ENCODE assay signal across 7 cellular contexts in the genomic region with DNA sequence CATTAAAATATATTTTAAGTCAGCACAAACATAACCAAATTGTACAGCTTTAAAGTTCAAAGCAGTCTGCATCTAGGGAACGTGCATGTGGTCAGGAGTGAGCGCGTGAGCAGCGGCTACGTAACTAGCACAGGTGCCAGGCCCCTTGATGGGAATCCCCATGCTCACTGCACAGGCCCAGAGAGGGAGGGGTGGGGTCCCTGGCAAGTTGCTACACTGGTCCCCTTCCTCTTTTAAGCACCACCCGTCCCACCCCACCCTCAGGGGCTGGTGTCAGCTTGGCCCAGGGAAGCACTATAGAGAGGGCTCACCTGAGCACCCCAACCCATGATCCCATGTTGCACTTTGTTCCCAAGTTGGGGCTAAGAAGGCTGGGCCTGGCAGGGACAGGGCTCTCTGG. TPM values are rescaled to one million over a fixed set of nuclear protein-coding genes. Genes with fewer than 3 reads are reported as not detected.
A peak's percentile ranks its signal among the peaks of the same experiment; 100 is the strongest.
DNase-seq lines count a peak whose midpoint lies in the region; ATAC-seq and TF ChIP-seq lines count a peak whose summit lies in the region.

No MANE protein-coding gene starts in this region.

- no peak overlapping the region for H2AFZ ChIP-seq in fibroblast of lung (ENCODE audit: low read length)

- peaks cover 22% of the 10 kb centered on the region for H3K4me1 Mint-ChIP-seq in T-helper 2 cell treated with Interferon-gamma antibody and Interleukin-4, amounts not matched to agents 5 μg/mL and 100 μg/mL, for 36 hours (ENCODE audit: low read depth)

- no peak for TF ChIP-seq CTCF in fibroblast of lung (conservative IDR thresholded peaks at IDR 0.05 in 1 of 2, IDR thresholded peaks at IDR 0.05 in 1 of 2; ENCODE audit: low read depth in 1 of 2, low read length in 2 of 2)

- DNase-seq in HAP-1 (ENCODE audit: low spot score in 2 of 2): no peak
- no peak for DNase-seq in T-helper 2 cell treated with Interferon-gamma antibody and Interleukin-4, amounts not matched to agents 5 μg/mL and 100 μg/mL, for 36 hours (ENCODE audit: low spot score)
- DNase-seq in fibroblast of lung (ENCODE audit: low read depth in 2 of 2): no peak
- DNase-seq in posterior vena cava (ENCODE audit: low spot score): peak; percentile 86
- no peak for DNase-seq in HPDE6-E6E7 (ENCODE audit: extremely low spot score)

- H3K36me3 Mint-ChIP-seq in T-helper 2 cell treated with Interferon-gamma antibody and Interleukin-4, amounts not matched to agents 5 μg/mL and 100 μg/mL, for 36 hours (ENCODE audit: low read depth): peaks cover 30% of the 10 kb centered on the region

- H3K27me3 Mint-ChIP-seq in T-helper 2 cell treated with Interferon-gamma antibody and Interleukin-4, amounts not matched to agents 5 μg/mL and 100 μg/mL, for 36 hours (ENCODE audit: low read depth): no peaks in the 10 kb centered on the region

- H3K27ac Mint-ChIP-seq in T-helper 2 cell treated with Interferon-gamma antibody and Interleukin-4, amounts not matched to agents 5 μg/mL and 100 μg/mL, for 36 hours: peak overlapping the region; percentile 98

- peaks cover 16% of the 10 kb centered on the region for H3K79me2 ChIP-seq in fibroblast of lung (ENCODE audit: control insufficient read depth, insufficient read depth, low read length)

- 0 out of 2 replicates have a peak, but pooled peaks cover 3% of the 10 kb centered on the region for H3K9me3 ChIP-seq in HAP-1
- no peaks in the 10 kb centered on the region for H3K9me3 ChIP-seq in fibroblast of lung (ENCODE audit: control insufficient read depth, insufficient read depth, low read depth, low read length)

- no peaks in the 10 kb centered on the region for H4K20me1 ChIP-seq in fibroblast of lung (ENCODE audit: control insufficient read depth, extremely low read depth, insufficient read depth, low read length)

- H3K36me3 ChIP-seq in HAP-1 (replicated peaks) (peaks cover 43% of the 10 kb centered on the region), fibroblast of lung (ENCODE audit: control insufficient read depth, insufficient read depth, low read length) (peaks cover 34% of the 10 kb centered on the region)

- ATAC-seq in GM18861 (IDR thresholded peaks at IDR 0.05; ENCODE audit: unreplicated experiment) (no peak), esophagus mucosa (no peak)

- H3K9me3 Mint-ChIP-seq in T-helper 2 cell treated with Interferon-gamma antibody and Interleukin-4, amounts not matched to agents 5 μg/mL and 100 μg/mL, for 36 hours: no peaks in the 10 kb centered on the region

- peak overlapping the region; percentile 78 for H3K9ac ChIP-seq in fibroblast of lung (ENCODE audit: insufficient read depth, low read length)

- peak overlapping the region; percentile 92 for H3K27ac ChIP-seq in fibroblast of lung (ENCODE audit: insufficient read depth, low read length)

- peak overlapping the region; percentile 97 for H3K4me3 ChIP-seq in HAP-1
- peak overlapping the region; percentile 49 to 98 (median 56) for H3K4me3 ChIP-seq in fibroblast of lung (replicated peaks in 1 of 4; ENCODE audit: control extremely low read depth in 1 of 4, insufficient read depth in 1 of 4, low read depth in 3 of 4, low read length in 4 of 4)

- peaks cover 11% of the 10 kb centered on the region for H3K4me1 ChIP-seq in HAP-1
- H3K4me1 ChIP-seq in fibroblast of lung (ENCODE audit: control insufficient read depth, extremely low read depth, insufficient read depth, low read length): peaks cover 7% of the 10 kb centered on the region

- H3K27me3 ChIP-seq in HAP-1 (ENCODE audit: low read depth) (no peaks in the 10 kb centered on the region), fibroblast of lung (ENCODE audit: control insufficient read depth, insufficient read depth, low read length) (no peaks in the 10 kb centered on the region)

- H3K4me3 Mint-ChIP-seq in T-helper 2 cell treated with Interferon-gamma antibody and Interleukin-4, amounts not matched to agents 5 μg/mL and 100 μg/mL, for 36 hours: peak overlapping the region; percentile 98

- in situ Hi-C loops in HAP-1 (cut with MboI; ENCODE audit: low sequenced_read_pairs): no loop called here

- intact Hi-C loops in posterior vena cava (cut with DNase I): no loop called here

- peak overlapping the region; percentile 90 for H3K4me2 ChIP-seq in fibroblast of lung (ENCODE audit: extremely low read depth, insufficient read depth, low read length)

RNA-seq across cellular contexts. Expression of a gene that starts 0.8 kb away (rescaled TPM):
- total RNA-seq in fibroblast of lung (13.6 and 14.4 TPM in 2 replicates), posterior vena cava (10 to 100 TPM; 28.8 to 29.6 TPM), esophagus mucosa (22.5 TPM)
- 13.7 and 18.3 TPM in 2 replicates for polyA plus RNA-seq in fibroblast of lung
- 20.5 and 36.0 TPM in 2 replicates for polyA plus RNA-seq in fibroblast of lung (2012)
- 38.8 and 48.3 TPM in 2 replicates for polyA minus RNA-seq in fibroblast of lung (ENCODE audit: low replicate concordance)

RNA-seq across cellular contexts. Expression of a gene that starts 5.1 kb away (rescaled TPM):
- total RNA-seq in fibroblast of lung (under 0.01 and 0.33 TPM in 2 replicates), posterior vena cava (not detected), esophagus mucosa (not detected)
- 0.17 TPM in 1 of 2 replicates, not detected in the other for polyA plus RNA-seq in fibroblast of lung
- polyA plus RNA-seq in fibroblast of lung (2012): 0.43 and 0.73 TPM in 2 replicates
- not detected in 2 replicates for polyA minus RNA-seq in fibroblast of lung (ENCODE audit: low replicate concordance)

RNA-seq across cellular contexts. Expression of a gene that starts 35.2 kb away (rescaled TPM):
- total RNA-seq in fibroblast of lung: 19.5 and 27.1 TPM in 2 replicates
- 16.5 and 21.8 TPM in 2 replicates for polyA plus RNA-seq in fibroblast of lung
- polyA plus RNA-seq in fibroblast of lung (2012): 22.2 and 24.0 TPM in 2 replicates
- polyA minus RNA-seq in fibroblast of lung (ENCODE audit: low replicate concordance): 70.8 and 71.8 TPM in 2 replicates
- total RNA-seq in posterior vena cava: 10 to 100 TPM; 28.3 to 29.5 TPM
- total RNA-seq in esophagus mucosa: 19.4 TPM

RNA-seq across cellular contexts. Expression of a gene that starts 35.3 kb away (rescaled TPM):
- total RNA-seq in fibroblast of lung (5.1 and 6.6 TPM in 2 replicates), posterior vena cava (1 to 10 TPM; 3.0 to 9.1 TPM), esophagus mucosa (7.6 TPM)
- polyA plus RNA-seq in fibroblast of lung: 3.5 and 4.0 TPM in 2 replicates
- 2.7 and 4.4 TPM in 2 replicates for polyA plus RNA-seq in fibroblast of lung (2012)
- polyA minus RNA-seq in fibroblast of lung (ENCODE audit: low replicate concordance): 0.71 and 3.9 TPM in 2 replicates

RNA-seq across cellular contexts. Expression of a gene that starts 50.4 kb away (rescaled TPM):
- total RNA-seq in fibroblast of lung (110 and 137 TPM in 2 replicates), posterior vena cava (10 to 100 TPM; 51.8 to 52.5 TPM), esophagus mucosa (103 TPM)
- polyA plus RNA-seq in fibroblast of lung: 52.6 and 75.7 TPM in 2 replicates
- 83.9 and 131 TPM in 2 replicates for polyA plus RNA-seq in fibroblast of lung (2012)
- polyA minus RNA-seq in fibroblast of lung (ENCODE audit: low replicate concordance): 184 and 328 TPM in 2 replicates
